Comparison of ENCODE assay signal across 1 cellular context in the genomic region with DNA sequence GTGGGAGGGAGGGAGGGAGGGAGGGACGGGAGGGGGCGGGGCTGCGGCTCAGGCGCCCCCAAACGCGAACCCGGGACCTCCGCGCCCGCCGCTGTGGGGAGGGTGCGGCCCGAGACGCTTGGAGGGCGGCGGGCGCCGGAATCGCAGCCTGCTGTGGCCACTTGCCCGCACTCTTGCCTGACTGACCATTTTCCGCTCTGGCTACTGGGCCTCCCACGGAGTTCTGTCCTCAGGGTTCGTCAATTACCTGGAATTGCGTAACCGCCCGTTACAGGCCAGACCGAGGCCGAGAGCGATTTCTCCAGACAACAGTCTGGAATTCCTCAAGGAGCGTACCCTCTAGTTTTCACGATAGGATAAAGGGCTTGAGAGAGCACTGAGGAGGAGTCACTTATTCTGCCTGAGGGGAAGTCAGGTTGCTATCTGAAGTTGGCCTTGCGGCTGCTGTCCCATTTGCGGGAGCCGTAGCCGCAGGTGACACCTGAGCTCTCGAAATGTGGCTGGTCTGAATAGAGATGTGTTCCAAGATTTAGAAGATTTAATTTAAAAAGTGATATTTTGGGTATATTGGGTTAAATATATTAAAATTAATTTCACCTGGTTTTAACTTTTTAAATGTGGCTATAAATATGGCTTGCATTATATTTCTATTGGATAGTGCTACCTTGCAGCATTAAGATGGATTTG.
TF ChIP-seq lines count a peak whose summit lies in the region.

No MANE protein-coding gene starts in this region.

TF ChIP-seq in GM23338, 12 proteins besides CTCF, POLR2A, EP300 and RAD21 (continued from another document):
- TF ChIP-seq, protein P1, sequence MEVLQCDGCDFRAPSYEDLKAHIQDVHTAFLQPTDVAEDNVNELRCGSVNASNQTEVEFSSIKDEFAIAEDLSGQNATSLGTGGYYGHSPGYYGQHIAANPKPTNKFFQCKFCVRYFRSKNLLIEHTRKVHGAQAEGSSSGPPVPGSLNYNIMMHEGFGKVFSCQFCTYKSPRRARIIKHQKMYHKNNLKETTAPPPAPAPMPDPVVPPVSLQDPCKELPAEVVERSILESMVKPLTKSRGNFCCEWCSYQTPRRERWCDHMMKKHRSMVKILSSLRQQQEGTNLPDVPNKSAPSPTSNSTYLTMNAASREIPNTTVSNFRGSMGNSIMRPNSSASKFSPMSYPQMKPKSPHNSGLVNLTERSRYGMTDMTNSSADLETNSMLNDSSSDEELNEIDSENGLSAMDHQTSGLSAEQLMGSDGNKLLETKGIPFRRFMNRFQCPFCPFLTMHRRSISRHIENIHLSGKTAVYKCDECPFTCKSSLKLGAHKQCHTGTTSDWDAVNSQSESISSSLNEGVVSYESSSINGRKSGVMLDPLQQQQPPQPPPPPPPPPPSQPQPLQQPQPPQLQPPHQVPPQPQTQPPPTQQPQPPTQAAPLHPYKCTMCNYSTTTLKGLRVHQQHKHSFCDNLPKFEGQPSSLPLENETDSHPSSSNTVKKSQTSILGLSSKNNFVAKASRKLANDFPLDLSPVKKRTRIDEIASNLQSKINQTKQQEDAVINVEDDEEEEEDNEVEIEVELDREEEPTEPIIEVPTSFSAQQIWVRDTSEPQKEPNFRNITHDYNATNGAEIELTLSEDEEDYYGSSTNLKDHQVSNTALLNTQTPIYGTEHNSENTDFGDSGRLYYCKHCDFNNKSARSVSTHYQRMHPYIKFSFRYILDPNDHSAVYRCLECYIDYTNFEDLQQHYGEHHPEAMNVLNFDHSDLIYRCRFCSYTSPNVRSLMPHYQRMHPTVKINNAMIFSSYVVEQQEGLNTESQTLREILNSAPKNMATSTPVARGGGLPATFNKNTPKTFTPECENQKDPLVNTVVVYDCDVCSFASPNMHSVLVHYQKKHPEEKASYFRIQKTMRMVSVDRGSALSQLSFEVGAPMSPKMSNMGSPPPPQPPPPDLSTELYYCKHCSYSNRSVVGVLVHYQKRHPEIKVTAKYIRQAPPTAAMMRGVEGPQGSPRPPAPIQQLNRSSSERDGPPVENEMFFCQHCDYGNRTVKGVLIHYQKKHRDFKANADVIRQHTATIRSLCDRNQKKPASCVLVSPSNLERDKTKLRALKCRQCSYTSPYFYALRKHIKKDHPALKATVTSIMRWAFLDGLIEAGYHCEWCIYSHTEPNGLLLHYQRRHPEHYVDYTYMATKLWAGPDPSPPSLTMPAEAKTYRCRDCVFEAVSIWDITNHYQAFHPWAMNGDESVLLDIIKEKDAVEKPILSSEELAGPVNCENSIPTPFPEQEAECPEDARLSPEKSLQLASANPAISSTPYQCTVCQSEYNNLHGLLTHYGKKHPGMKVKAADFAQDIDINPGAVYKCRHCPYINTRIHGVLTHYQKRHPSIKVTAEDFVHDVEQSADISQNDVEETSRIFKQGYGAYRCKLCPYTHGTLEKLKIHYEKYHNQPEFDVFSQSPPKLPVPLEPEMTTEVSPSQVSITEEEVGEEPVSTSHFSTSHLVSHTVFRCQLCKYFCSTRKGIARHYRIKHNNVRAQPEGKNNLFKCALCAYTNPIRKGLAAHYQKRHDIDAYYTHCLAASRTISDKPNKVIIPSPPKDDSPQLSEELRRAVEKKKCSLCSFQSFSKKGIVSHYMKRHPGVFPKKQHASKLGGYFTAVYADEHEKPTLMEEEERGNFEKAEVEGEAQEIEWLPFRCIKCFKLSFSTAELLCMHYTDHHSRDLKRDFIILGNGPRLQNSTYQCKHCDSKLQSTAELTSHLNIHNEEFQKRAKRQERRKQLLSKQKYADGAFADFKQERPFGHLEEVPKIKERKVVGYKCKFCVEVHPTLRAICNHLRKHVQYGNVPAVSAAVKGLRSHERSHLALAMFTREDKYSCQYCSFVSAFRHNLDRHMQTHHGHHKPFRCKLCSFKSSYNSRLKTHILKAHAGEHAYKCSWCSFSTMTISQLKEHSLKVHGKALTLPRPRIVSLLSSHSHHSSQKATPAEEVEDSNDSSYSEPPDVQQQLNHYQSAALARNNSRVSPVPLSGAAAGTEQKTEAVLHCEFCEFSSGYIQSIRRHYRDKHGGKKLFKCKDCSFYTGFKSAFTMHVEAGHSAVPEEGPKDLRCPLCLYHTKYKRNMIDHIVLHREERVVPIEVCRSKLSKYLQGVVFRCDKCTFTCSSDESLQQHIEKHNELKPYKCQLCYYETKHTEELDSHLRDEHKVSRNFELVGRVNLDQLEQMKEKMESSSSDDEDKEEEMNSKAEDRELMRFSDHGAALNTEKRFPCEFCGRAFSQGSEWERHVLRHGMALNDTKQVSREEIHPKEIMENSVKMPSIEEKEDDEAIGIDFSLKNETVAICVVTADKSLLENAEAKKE (CRISPR knock-in tag; IDR thresholded peaks at IDR 0.05), result no peak
- TF ChIP-seq EZH2 (IDR thresholded peaks at IDR 0.05; ENCODE audit: low read depth, unreplicated experiment) (no peak), STAT1 (IDR thresholded peaks at IDR 0.05; ENCODE audit: unreplicated experiment) (no peak)
- TF ChIP-seq, protein P2, sequence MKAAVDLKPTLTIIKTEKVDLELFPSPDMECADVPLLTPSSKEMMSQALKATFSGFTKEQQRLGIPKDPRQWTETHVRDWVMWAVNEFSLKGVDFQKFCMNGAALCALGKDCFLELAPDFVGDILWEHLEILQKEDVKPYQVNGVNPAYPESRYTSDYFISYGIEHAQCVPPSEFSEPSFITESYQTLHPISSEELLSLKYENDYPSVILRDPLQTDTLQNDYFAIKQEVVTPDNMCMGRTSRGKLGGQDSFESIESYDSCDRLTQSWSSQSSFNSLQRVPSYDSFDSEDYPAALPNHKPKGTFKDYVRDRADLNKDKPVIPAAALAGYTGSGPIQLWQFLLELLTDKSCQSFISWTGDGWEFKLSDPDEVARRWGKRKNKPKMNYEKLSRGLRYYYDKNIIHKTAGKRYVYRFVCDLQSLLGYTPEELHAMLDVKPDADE (IDR thresholded peaks at IDR 0.05), result no peak
- TF ChIP-seq, protein P3, sequence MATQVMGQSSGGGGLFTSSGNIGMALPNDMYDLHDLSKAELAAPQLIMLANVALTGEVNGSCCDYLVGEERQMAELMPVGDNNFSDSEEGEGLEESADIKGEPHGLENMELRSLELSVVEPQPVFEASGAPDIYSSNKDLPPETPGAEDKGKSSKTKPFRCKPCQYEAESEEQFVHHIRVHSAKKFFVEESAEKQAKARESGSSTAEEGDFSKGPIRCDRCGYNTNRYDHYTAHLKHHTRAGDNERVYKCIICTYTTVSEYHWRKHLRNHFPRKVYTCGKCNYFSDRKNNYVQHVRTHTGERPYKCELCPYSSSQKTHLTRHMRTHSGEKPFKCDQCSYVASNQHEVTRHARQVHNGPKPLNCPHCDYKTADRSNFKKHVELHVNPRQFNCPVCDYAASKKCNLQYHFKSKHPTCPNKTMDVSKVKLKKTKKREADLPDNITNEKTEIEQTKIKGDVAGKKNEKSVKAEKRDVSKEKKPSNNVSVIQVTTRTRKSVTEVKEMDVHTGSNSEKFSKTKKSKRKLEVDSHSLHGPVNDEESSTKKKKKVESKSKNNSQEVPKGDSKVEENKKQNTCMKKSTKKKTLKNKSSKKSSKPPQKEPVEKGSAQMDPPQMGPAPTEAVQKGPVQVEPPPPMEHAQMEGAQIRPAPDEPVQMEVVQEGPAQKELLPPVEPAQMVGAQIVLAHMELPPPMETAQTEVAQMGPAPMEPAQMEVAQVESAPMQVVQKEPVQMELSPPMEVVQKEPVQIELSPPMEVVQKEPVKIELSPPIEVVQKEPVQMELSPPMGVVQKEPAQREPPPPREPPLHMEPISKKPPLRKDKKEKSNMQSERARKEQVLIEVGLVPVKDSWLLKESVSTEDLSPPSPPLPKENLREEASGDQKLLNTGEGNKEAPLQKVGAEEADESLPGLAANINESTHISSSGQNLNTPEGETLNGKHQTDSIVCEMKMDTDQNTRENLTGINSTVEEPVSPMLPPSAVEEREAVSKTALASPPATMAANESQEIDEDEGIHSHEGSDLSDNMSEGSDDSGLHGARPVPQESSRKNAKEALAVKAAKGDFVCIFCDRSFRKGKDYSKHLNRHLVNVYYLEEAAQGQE (IDR thresholded peaks at IDR 0.05; ENCODE audit: unreplicated experiment), result no peak
